ENCODE assay signal across 1 cellular context in the genomic region with DNA sequence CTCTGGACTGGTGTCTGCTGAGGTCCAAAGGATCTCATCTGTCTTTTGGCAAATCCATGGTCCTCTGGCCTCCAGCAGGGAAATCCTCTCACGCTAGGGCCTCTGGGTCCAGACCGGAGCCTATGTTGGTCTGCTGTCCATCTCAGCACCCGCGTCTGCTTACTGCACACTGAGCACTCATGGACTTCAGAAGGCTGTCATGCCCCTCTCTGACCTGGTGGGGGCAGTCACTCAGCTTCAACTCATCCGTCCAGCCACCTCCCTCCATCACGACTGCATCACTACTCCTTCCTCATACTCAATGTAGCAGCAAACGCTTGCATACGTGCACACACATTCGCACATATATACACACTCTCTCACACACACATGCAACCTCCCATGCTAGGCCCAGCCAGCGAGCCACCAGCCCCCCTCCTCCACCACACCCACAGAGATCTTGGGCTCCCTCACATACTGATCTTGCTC.
TF ChIP-seq lines count a peak whose summit lies in the region.

No MANE protein-coding gene starts in this region.

TF ChIP-seq in K562, 482 proteins besides CTCF, POLR2A, EP300 and RAD21 (continued from another document):
- peak; percentile 89 for TF ChIP-seq REST (CRISPR knock-in tag; IDR thresholded peaks at IDR 0.05; ENCODE audit: low read depth)
- TF ChIP-seq STAT5A (IDR thresholded peaks at IDR 0.05; ENCODE audit: borderline replicate concordance, low read length) = no peak
